12 cellular contexts compared by ENCODE assay signal in genomic region chr5:131277875-131278795, GRCh38. TPM values are rescaled to one million over a fixed set of nuclear protein-coding genes. Genes with fewer than 3 reads are reported as not detected.
DNase-seq lines count a peak whose midpoint lies in the region; ATAC-seq, FAIRE-seq and TF ChIP-seq lines count a peak whose summit lies in the region.
"Had no signal": no experiment of that assay in that cellular context is flagged by ENCODE, and none has a peak within 500 bp of the region (broad histone marks: within the 10 kb centered on the region; RNA-seq: fewer than 3 reads in every experiment).

No MANE protein-coding gene starts in this region.

- POLR2A ChIA-PET in CD8-positive, alpha-beta T cell (lab: Charles Lee): interaction anchor here (1.0 to 15.2 kb wide), 6 partner anchors 12 to 128 kb away, joined by 3 to 239 read pairs (median 5); partner anchors contain the start of gene CDC42SE2
- POLR2A ChIA-PET in activated B cell treated with CpG ODN at 0.5 μM for 24 hours (lab: Charles Lee): interaction anchor here (0.6 to 7.4 kb wide), 4 partner anchors 14 to 288 kb away, joined by 3 to 94 read pairs (median 3); partner anchors contain the start of gene CDC42SE2
- POLR2A ChIA-PET in HepG2 (lab: Yijun Ruan, JAX): no interaction called here

- DNase-seq in CD8-positive, alpha-beta T cell: no peak
- no peak for DNase-seq in HFFc6
- no peak for DNase-seq in activated B cell treated with CpG ODN at 0.5 μM for 24 hours
- DNase-seq in HepG2 (ENCODE audit: low spot score): no peak
- DNase-seq in 8988T: no peak
- no peak for DNase-seq in aorta
- no peak for DNase-seq in heart right ventricle
- DNase-seq: NCI-H510A treated with DMSO at 0.1 percent for 48 hours, ovary had no signal

- H3K4me1 Mint-ChIP-seq in CD8-positive, alpha-beta T cell (ENCODE audit: low read depth): peaks cover 71% of the 10 kb centered on the region
- H3K4me1 Mint-ChIP-seq in HFFc6 (ENCODE audit: low read depth) (peaks cover 51% of the 10 kb centered on the region), activated B cell treated with CpG ODN at 0.5 μM for 24 hours (peaks cover 90% of the 10 kb centered on the region)

- H3K4me3 ChIP-seq in CD8-positive, alpha-beta T cell (ENCODE audit: low read depth, low read length): no peak overlapping the region
- H3K4me3 ChIP-seq in HepG2 (replicated peaks in 1 of 3; ENCODE audit: insufficient read depth in 1 of 3, low read depth in 2 of 3, low read length in 3 of 3): no peak overlapping the region
- H3K4me3 ChIP-seq in aorta (ENCODE audit: low read length in 2 of 2): no peak overlapping the region
- no peak overlapping the region for H3K4me3 ChIP-seq in heart right ventricle
- H3K4me3 ChIP-seq: ovary had no signal

- TF ChIP-seq POLR2A in HepG2 (IDR thresholded peaks at IDR 0.05; ENCODE audit: insufficient read depth in 1 of 2, low read depth in 2 of 2, low read length in 2 of 2): no peak

- peaks cover 84% of the 10 kb centered on the region for H3K4me1 ChIP-seq in CD8-positive, alpha-beta T cell (ENCODE audit: insufficient read depth, low read length)
- H3K4me1 ChIP-seq in HepG2 (ENCODE audit: insufficient read depth, low read length): peaks cover 35% of the 10 kb centered on the region
- H3K4me1 ChIP-seq in aorta (ENCODE audit: control insufficient read depth in 1 of 2, insufficient read depth in 2 of 2, low read length in 2 of 2): no peaks in the 10 kb centered on the region
- H3K4me1 ChIP-seq in heart right ventricle: peaks cover 0 to 81% (median 6%) of the 10 kb centered on the region in 9 donors

- no peaks in the 10 kb centered on the region for H3K27me3 Mint-ChIP-seq in CD8-positive, alpha-beta T cell (ENCODE audit: low read depth)
- H3K27me3 Mint-ChIP-seq in HFFc6 (ENCODE audit: insufficient read depth) (peaks cover 3% of the 10 kb centered on the region), activated B cell treated with CpG ODN at 0.5 μM for 24 hours (no peaks in the 10 kb centered on the region)

- H3K27me3 ChIP-seq in CD8-positive, alpha-beta T cell (ENCODE audit: insufficient read depth, low read length): no peaks in the 10 kb centered on the region
- H3K27me3 ChIP-seq in HepG2 (ENCODE audit: control insufficient read depth in 1 of 2, insufficient read depth in 2 of 2, low read length in 2 of 2) (no peaks in the 10 kb centered on the region), aorta (ENCODE audit: control insufficient read depth in 1 of 2, insufficient read depth in 2 of 2, low read length in 1 of 2) (no peaks in the 10 kb centered on the region), heart right ventricle (no peaks in the 10 kb centered on the region)
- H3K27me3 ChIP-seq: ovary had no signal

- CTCF ChIA-PET in CD8-positive, alpha-beta T cell (lab: Charles Lee): interaction anchor here (1.5 kb wide), 1 partner anchor 13 kb away, joined by 7 read pairs; no protein-coding TSS in a partner anchor
- CTCF ChIA-PET in activated B cell treated with CpG ODN at 0.5 μM for 24 hours (lab: Charles Lee): interaction anchor here (1.4 kb wide), 1 partner anchor 12 kb away, joined by 4 read pairs; no protein-coding TSS in a partner anchor
- CTCF ChIA-PET in HepG2 (lab: Yijun Ruan, JAX; ENCODE audit: low intra/inter-chr PET ratio, low total read pairs): no interaction called here

- peaks cover 65% of the 10 kb centered on the region for H3K79me2 ChIP-seq in HepG2 (ENCODE audit: insufficient read depth, low read length)

- no peak overlapping the region for H3K27ac ChIP-seq in CD8-positive, alpha-beta T cell (ENCODE audit: low read depth, low read length)
- H3K27ac ChIP-seq in HepG2 (ENCODE audit: extremely low read length, insufficient read depth, low read length) (peak overlapping the region; percentile 43), aorta (ENCODE audit: low read depth in 1 of 2, low read length in 2 of 2) (no peak overlapping the region), heart right ventricle (peak overlapping the region in 1 of 10 donors; percentile 29)
- H3K27ac ChIP-seq: ovary had no signal

- peak overlapping the region; percentile 94 for H3K27ac Mint-ChIP-seq in CD8-positive, alpha-beta T cell
- peak overlapping the region; percentile 63 for H3K27ac Mint-ChIP-seq in HFFc6
- peak overlapping the region; percentile 76 for H3K27ac Mint-ChIP-seq in activated B cell treated with CpG ODN at 0.5 μM for 24 hours

- no TSS peak for BruUV-seq in HepG2 (replicated peaks; lab: Mats Ljungman, UMichigan)

- H2AFZ ChIP-seq in HepG2 (ENCODE audit: low read length): no peak overlapping the region

- no peaks in the 10 kb centered on the region for H3K9me3 ChIP-seq in CD8-positive, alpha-beta T cell (ENCODE audit: low read length)
- H3K9me3 ChIP-seq in HepG2 (ENCODE audit: low read length) (no peaks in the 10 kb centered on the region), aorta (ENCODE audit: control insufficient read depth, low read length) (no peaks in the 10 kb centered on the region), heart right ventricle (no peaks in the 10 kb centered on the region)
- H3K9me3 ChIP-seq: ovary had no signal

- no peaks in the 10 kb centered on the region for H3K36me3 ChIP-seq in CD8-positive, alpha-beta T cell (ENCODE audit: insufficient read depth, low read length)
- H3K36me3 ChIP-seq in HepG2 (replicated peaks in 1 of 2; ENCODE audit: control insufficient read depth in 1 of 2, insufficient read depth in 2 of 2, low read length in 2 of 2) (no peaks in the 10 kb centered on the region), aorta (ENCODE audit: control insufficient read depth in 1 of 2, insufficient read depth in 2 of 2, low read length in 1 of 2) (no peaks in the 10 kb centered on the region), heart right ventricle (no peaks in the 10 kb centered on the region)
- H3K36me3 ChIP-seq: ovary had no signal

- no peak for TF ChIP-seq RAD21 in HepG2 (CRISPR knock-in tag; IDR thresholded peaks at IDR 0.05)

- H3K4me2 ChIP-seq in HepG2 (ENCODE audit: low read depth, low read length): no peak overlapping the region

- WGBS in HepG2 (ENCODE audit: low lambda C conversion rate): 94% methylated on average over 5 of the region's 5 CpGs
- 93 to 94% methylated on average over 5 of the region's 5 CpGs for WGBS in aorta, 2 donors
- 96% methylated on average over 5 of the region's 5 CpGs for WGBS in heart right ventricle, 2 donors

- intact Hi-C loops in CD8-positive, alpha-beta T cell (cut with DNase I, micrococcal nuclease): loop anchor here in 1 of 2 experiments (1.0 kb wide), 1 partner anchor 13 kb away; no protein-coding TSS in a partner anchor
- intact Hi-C loops in activated B cell treated with CpG ODN at 0.5 μM for 24 hours (cut with micrococcal nuclease): loop anchor here (2.0 to 10.0 kb wide), 2 partner anchors 47 to 79 kb away; no protein-coding TSS in a partner anchor
- intact Hi-C loops in HepG2 (cut with micrococcal nuclease; ENCODE audit: unreplicated experiment): no loop called here
- intact Hi-C loops in aorta (cut with DNase I): no loop called here
- intact Hi-C loops in heart right ventricle (cut with DNase I): loop anchor here in 2 of 10 donors (10.0 kb wide), 2 partner anchors 97 to 127 kb away; no protein-coding TSS in a partner anchor

- in situ Hi-C loops in HepG2 (cut with HindIII; ENCODE audit: extremely low pct_ligation_motif_present, low pct_unique_long_range_greater_than_20kb): loop anchor here (5.0 kb wide), 1 partner anchor 104 kb away; no protein-coding TSS in a partner anchor

- H4K20me1 ChIP-seq in HepG2 (ENCODE audit: insufficient read depth, low read length): 0 out of 2 replicates have a peak, but pooled peaks cover 15% of the 10 kb centered on the region

- no peak overlapping the region for H3K9ac ChIP-seq in HepG2 (ENCODE audit: insufficient read depth, low read depth, low read length)

- peak overlapping the region; percentile 81 for H3K4me3 Mint-ChIP-seq in CD8-positive, alpha-beta T cell
- H3K4me3 Mint-ChIP-seq in HFFc6 (peak overlapping the region; percentile 20; the same call in 1 of the 2 replicates), activated B cell treated with CpG ODN at 0.5 μM for 24 hours (peak overlapping the region; percentile 59)

- no peak for ATAC-seq in CD8-positive, alpha-beta T cell
- peak; percentile 13 for ATAC-seq in activated B cell treated with CpG ODN at 0.5 μM for 24 hours (ENCODE audit: low read depth)
- peak; percentile 83 for ATAC-seq in HepG2
- ATAC-seq in aorta (ENCODE audit: low FRiP score): no peak
- no peak for ATAC-seq in heart right ventricle
- ATAC-seq in HG03108 (IDR thresholded peaks at IDR 0.05; ENCODE audit: unreplicated experiment): no peak

- H3K36me3 Mint-ChIP-seq in CD8-positive, alpha-beta T cell: peaks cover 30% of the 10 kb centered on the region
- H3K36me3 Mint-ChIP-seq in HFFc6 (ENCODE audit: low read depth) (peaks cover 4% of the 10 kb centered on the region; the same call in 1 of the 2 replicates), activated B cell treated with CpG ODN at 0.5 μM for 24 hours (ENCODE audit: low read depth) (peaks cover 11% of the 10 kb centered on the region)

- TF ChIP-seq CTCF in CD8-positive, alpha-beta T cell (IDR thresholded peaks at IDR 0.05): no peak
- no peak for TF ChIP-seq CTCF in HFFc6 (IDR thresholded peaks at IDR 0.05)
- no peak for TF ChIP-seq CTCF in activated B cell treated with CpG ODN at 0.5 μM for 24 hours (IDR thresholded peaks at IDR 0.05)
- TF ChIP-seq CTCF in HepG2 (CRISPR knock-in tag; IDR thresholded peaks at IDR 0.05): no peak
- no peak for TF ChIP-seq CTCF in heart right ventricle (IDR thresholded peaks at IDR 0.05)

- no peak for FAIRE-seq in HepG2 (lab: Jason Lieb, UNC)
- FAIRE-seq: endothelial cell of umbilical vein, keratinocyte had no signal

- no peaks in the 10 kb centered on the region for H3K9me3 Mint-ChIP-seq in CD8-positive, alpha-beta T cell
- peaks cover 3% of the 10 kb centered on the region; the same call in 1 of the 2 replicates for H3K9me3 Mint-ChIP-seq in HFFc6
- no peaks in the 10 kb centered on the region for H3K9me3 Mint-ChIP-seq in activated B cell treated with CpG ODN at 0.5 μM for 24 hours

- TF ChIP-seq EP300 in HepG2 (IDR thresholded peaks at IDR 0.05; ENCODE audit: low read depth in 2 of 2, low read length in 2 of 2) (no peak), HepG2 (CRISPR knock-in tag; IDR thresholded peaks at IDR 0.05; ENCODE audit: borderline replicate concordance) (no peak)

RNA-seq across cellular contexts. Expression of gene CDC42SE2, which starts 14.3 kb away (rescaled TPM):
- total RNA-seq in CD8-positive, alpha-beta T cell: 100 to 1,000 TPM; 340 to 348 TPM
- total RNA-seq in HFFc6 (2021; fragmentation: NEBNext Ultra II Directional; extraction: Animal tissue kit (Norgen Biotek cat#: 25700)): 10 to 100 TPM; 14.2 to 18.0 (median 16.4) TPM
- 114 and 122 TPM in 2 replicates for total RNA-seq in activated B cell treated with CpG ODN at 0.5 μM for 24 hours
- total RNA-seq in HepG2 (2016; rRNA removed; fragmentation: Illumina TruSeq; extraction: Trizol): 25.0 and 40.7 TPM in 2 replicates
- 4.1 and 6.0 TPM in 2 replicates for total RNA-seq in HepG2 (2016; cell fraction: cytosol; rRNA removed; fragmentation: Illumina TruSeq; extraction: Trizol; ENCODE audit: low read depth)
- 25.3 and 38.9 TPM in 2 replicates for total RNA-seq in HepG2 (2016; cell fraction: insoluble cytoplasmic fraction; rRNA removed; fragmentation: Illumina TruSeq; extraction: Trizol)
- total RNA-seq in HepG2 (2016; cell fraction: membrane; rRNA removed; fragmentation: Illumina TruSeq; extraction: Trizol): 22.1 and 22.9 TPM in 2 replicates
- 15.2 and 19.0 TPM in 2 replicates for total RNA-seq in HepG2 (2016; cell fraction: nucleus; rRNA removed; fragmentation: Illumina TruSeq; extraction: Trizol)
- polyA plus RNA-seq in HepG2 (2011; rRNA removed): 15.4 and 19.6 TPM in 2 replicates
- polyA plus RNA-seq in HepG2 (2011; cell fraction: cytosol; rRNA removed): 8.3 and 14.9 TPM in 2 replicates
- 4.3 and 5.7 TPM in 2 replicates for polyA plus RNA-seq in HepG2 (2011; cell fraction: nucleus; rRNA removed)
- 17.1 and 18.8 TPM in 2 replicates for polyA plus RNA-seq in HepG2 (2012)
- 3.5 and 5.5 TPM in 2 replicates for polyA plus RNA-seq in HepG2 (2016; cell fraction: cytosol; fragmentation: Illumina TruSeq; extraction: Trizol; ENCODE audit: low read depth)
- polyA plus RNA-seq in HepG2 (2016; cell fraction: insoluble cytoplasmic fraction; fragmentation: Illumina TruSeq; extraction: Trizol; ENCODE audit: low read depth): 37.1 and 39.0 TPM in 2 replicates
- 14.3 and 17.7 TPM in 2 replicates for polyA plus RNA-seq in HepG2 (2016; cell fraction: membrane; fragmentation: Illumina TruSeq; extraction: Trizol; ENCODE audit: low read depth)
- 17.8 and 18.4 TPM in 2 replicates for polyA plus RNA-seq in HepG2 (2016; cell fraction: nucleus; fragmentation: Illumina TruSeq; extraction: Trizol; ENCODE audit: insufficient read depth, low read depth)
- 9.0 and 11.6 TPM in 2 replicates for polyA minus RNA-seq in HepG2 (2011; rRNA and poly(A)+ RNA removed; ENCODE audit: low replicate concordance)
- 15.6 and 18.7 TPM in 2 replicates for polyA minus RNA-seq in HepG2 (2011; cell fraction: cytosol; rRNA and poly(A)+ RNA removed)
- 23.7 and 30.1 TPM in 2 replicates for polyA minus RNA-seq in HepG2 (2011; cell fraction: nucleus; rRNA and poly(A)+ RNA removed)
- 10 to 100 TPM; 20.4 to 25.6 TPM for total RNA-seq in aorta
- polyA plus RNA-seq in aorta: 10 to 100 TPM; 12.1 to 30.2 TPM
- 10 to 100 TPM in 9 of 10 donors, 1 to 10 TPM in 1; 9.3 to 25.8 (median 11.4) TPM for total RNA-seq in heart right ventricle
- polyA plus RNA-seq in heart right ventricle: 1 to 10 TPM; 5.4 to 7.8 TPM

Comparison
In these comparisons a context has a peak if more than half of its experiments do, and no peak if none do; other contexts are left out.
1. ATAC-seq: peak in activated B cell treated with CpG ODN at 0.5 μM for 24 hours (single experiment) and HepG2 (single experiment); none in CD8-positive, alpha-beta T cell (single experiment), aorta (single experiment), heart right ventricle (0 of 8) and HG03108 (single experiment).
2. H3K4me3 Mint-ChIP-seq: peak in every context shown above with its lines; median percentile 81 in CD8-positive, alpha-beta T cell; 59 in activated B cell treated with CpG ODN at 0.5 μM for 24 hours; 20 in HFFc6.
3. Peak in every context shown above with its lines, with median percentiles within 50 percentile points of each other: H3K27ac Mint-ChIP-seq.